8 cellular contexts compared by ENCODE assay signal in the genomic region with DNA sequence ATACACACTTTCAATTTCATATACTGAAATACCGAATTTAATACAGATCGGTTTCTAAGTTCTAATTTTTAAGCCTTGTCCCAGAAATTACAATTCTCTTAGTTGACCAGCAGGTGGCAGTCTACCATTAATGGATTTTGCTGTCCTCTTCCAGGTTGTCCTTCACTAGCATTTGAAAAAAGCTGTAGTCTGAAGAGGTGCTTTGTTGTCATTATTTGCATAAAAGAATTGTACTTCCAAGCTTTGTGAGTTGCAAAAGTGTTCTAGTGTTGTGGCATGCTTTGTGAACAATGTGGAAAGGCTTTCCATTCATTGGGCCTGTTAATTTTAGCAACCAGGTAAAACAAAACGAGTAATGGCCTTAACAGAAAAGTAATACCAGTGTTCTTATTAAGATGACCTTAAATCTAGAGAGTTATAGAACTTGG.
DNase-seq lines count a peak whose midpoint lies in the region; ATAC-seq and TF ChIP-seq lines count a peak whose summit lies in the region.
"Had no signal": no experiment of that assay in that cellular context is flagged by ENCODE, and none has a peak within 500 bp of the region (broad histone marks: within the 10 kb centered on the region; RNA-seq: fewer than 3 reads in every experiment).

No MANE protein-coding gene starts in this region.

- H3K79me2 ChIP-seq in DND-41 (ENCODE audit: insufficient read depth, low read length): no peaks in the 10 kb centered on the region

- H2AFZ ChIP-seq in DND-41 (ENCODE audit: low read depth, low read length): no peak overlapping the region

- H3K9ac ChIP-seq in DND-41 (ENCODE audit: low read depth, low read length): no peak overlapping the region

- no peaks in the 10 kb centered on the region for H3K27me3 ChIP-seq in DND-41 (ENCODE audit: insufficient read depth, low read length, poor library complexity)

- no peak overlapping the region for H3K27ac ChIP-seq in DND-41 (ENCODE audit: low read length)
- no peak overlapping the region for H3K27ac ChIP-seq in RWPE1

- H3K4me3 Mint-ChIP-seq in osteocyte (ENCODE audit: unreplicated experiment): no peak overlapping the region
- H3K4me3 Mint-ChIP-seq: activated naive CD4-positive, alpha-beta T cell treated with anti-CD3 and anti-CD28 coated beads, Interleukin-2, amount 50 U/mL, for 24 hours had no signal

- CTCF ChIA-PET in RWPE1 (lab: Yijun Ruan, JAX): interaction anchor here (0.6 to 0.8 kb wide), 4 partner anchors 49 to 878 kb away, joined by 3 read pairs; no protein-coding TSS in a partner anchor

- TF ChIP-seq CTCF in DND-41 (IDR thresholded peaks at IDR 0.05; ENCODE audit: borderline replicate concordance, extremely low read depth, low read length, poor library complexity, severe bottlenecking) (peak; percentile 85), RWPE1 (conservative IDR thresholded peaks at IDR 0.05; ENCODE audit: low read depth) (peak; percentile 79), epithelial cell of proximal tubule (conservative IDR thresholded peaks at IDR 0.05; ENCODE audit: low read depth, low read length) (peak; percentile 76), osteocyte (IDR thresholded peaks at IDR 0.05) (peak; percentile 85)

- H3K27me3 Mint-ChIP-seq in osteocyte (ENCODE audit: unreplicated experiment): no peaks in the 10 kb centered on the region
- H3K27me3 Mint-ChIP-seq: activated naive CD4-positive, alpha-beta T cell treated with anti-CD3 and anti-CD28 coated beads, Interleukin-2, amount 50 U/mL, for 24 hours had no signal

- H3K36me3 Mint-ChIP-seq in osteocyte (ENCODE audit: unreplicated experiment): peaks cover 16% of the 10 kb centered on the region

- peaks cover 10% of the 10 kb centered on the region; the same call in 1 of the 2 replicates for H3K36me3 ChIP-seq in DND-41 (ENCODE audit: insufficient read depth, low read length)

- no peak overlapping the region for H3K4me2 ChIP-seq in DND-41 (ENCODE audit: insufficient read depth, low read length)

- H3K27ac Mint-ChIP-seq in osteocyte (ENCODE audit: unreplicated experiment): no peak overlapping the region
- H3K27ac Mint-ChIP-seq: activated naive CD4-positive, alpha-beta T cell treated with anti-CD3 and anti-CD28 coated beads, Interleukin-2, amount 50 U/mL, for 24 hours had no signal

- no peaks in the 10 kb centered on the region for H3K4me1 ChIP-seq in DND-41 (ENCODE audit: insufficient read depth, low read length)

- H3K4me3 ChIP-seq in DND-41 (ENCODE audit: low read depth in 1 of 2, low read length in 2 of 2) (no peak overlapping the region), epithelial cell of proximal tubule (ENCODE audit: low read depth, low read length) (no peak overlapping the region)

- no peaks in the 10 kb centered on the region for H3K9me3 Mint-ChIP-seq in osteocyte (ENCODE audit: unreplicated experiment)
- H3K9me3 Mint-ChIP-seq: activated naive CD4-positive, alpha-beta T cell treated with anti-CD3 and anti-CD28 coated beads, Interleukin-2, amount 50 U/mL, for 24 hours had no signal

- peak; percentile 62 for ATAC-seq in DND-41 (ENCODE audit: insufficient read depth, low read depth)
- ATAC-seq in GM21367 (IDR thresholded peaks at IDR 0.05; ENCODE audit: unreplicated experiment): peak; percentile 67

- POLR2A ChIA-PET in RWPE1 (lab: Yijun Ruan, JAX; ENCODE audit: low non-redundant PET): no interaction called here

- DNase-seq in DND-41 (peak; percentile 34), M059J (ENCODE audit: low read depth) (peak; percentile 48), RWPE1 (ENCODE audit: low spot score) (peak; percentile 34), epithelial cell of proximal tubule (ENCODE audit: low read depth) (peak; percentile 30), osteocyte (ENCODE audit: extremely low spot score, unreplicated experiment) (no peak), cortex of kidney (lab: John Stamatoyannopoulos, UW) (no peak)

- peaks cover 6% of the 10 kb centered on the region for H3K4me1 Mint-ChIP-seq in osteocyte (ENCODE audit: unreplicated experiment)
- H3K4me1 Mint-ChIP-seq: activated naive CD4-positive, alpha-beta T cell treated with anti-CD3 and anti-CD28 coated beads, Interleukin-2, amount 50 U/mL, for 24 hours had no signal

- H4K20me1 ChIP-seq in DND-41 (ENCODE audit: insufficient read depth, low read length): no peaks in the 10 kb centered on the region

- H3K9me3 ChIP-seq in DND-41 (ENCODE audit: insufficient read depth, low read length, severe bottlenecking): no peaks in the 10 kb centered on the region

Comparison
In these comparisons a context has a peak if more than half of its experiments do, and no peak if none do; other contexts are left out.
1. DNase-seq: peak in DND-41 (single experiment), M059J (single experiment), RWPE1 (single experiment) and epithelial cell of proximal tubule (single experiment); none in osteocyte (single experiment) and cortex of kidney (single experiment).
2. Peak in every context shown above with its lines, with median percentiles within 50 percentile points of each other: CTCF ChIP-seq.